In genomic region chr17:50414808-50415207, GRCh38 we compare ENCODE assay signal across 23 cellular contexts. TPM values are rescaled to one million over a fixed set of nuclear protein-coding genes. Genes with fewer than 3 reads are reported as not detected.
DNase-seq lines count a peak whose midpoint lies in the region; ATAC-seq, FAIRE-seq and TF ChIP-seq lines count a peak whose summit lies in the region.
"Had no signal": no experiment of that assay in that cellular context is flagged by ENCODE, and none has a peak within 500 bp of the region (broad histone marks: within the 10 kb centered on the region; RNA-seq: fewer than 3 reads in every experiment).

No MANE protein-coding gene starts in this region.

- H3K27ac Mint-ChIP-seq in HFFc6: peak overlapping the region; percentile 10; the same call in 1 of the 2 replicates
- H3K27ac Mint-ChIP-seq: CD14-positive monocyte; CD4-positive, alpha-beta memory T cell had no signal

- POLR2A ChIA-PET in HepG2 (lab: Yijun Ruan, JAX): no interaction called here

- no peak for ATAC-seq in HepG2

- TF ChIP-seq EP300 in HepG2 (IDR thresholded peaks at IDR 0.05; ENCODE audit: low read depth in 2 of 2, low read length in 2 of 2) (no peak), HepG2 (CRISPR knock-in tag; IDR thresholded peaks at IDR 0.05; ENCODE audit: borderline replicate concordance) (no peak)

- H3K36me3 Mint-ChIP-seq in HFFc6 (ENCODE audit: low read depth): no peaks in the 10 kb centered on the region
- H3K36me3 Mint-ChIP-seq: CD14-positive monocyte; CD4-positive, alpha-beta memory T cell had no signal

- no peaks in the 10 kb centered on the region for H3K79me2 ChIP-seq in HepG2 (ENCODE audit: insufficient read depth, low read length)

- H3K9ac ChIP-seq in HepG2 (ENCODE audit: insufficient read depth, low read depth, low read length): no peak overlapping the region
- H3K9ac ChIP-seq: BLaER1 had no signal

- no peak overlapping the region for H2AFZ ChIP-seq in HepG2 (ENCODE audit: low read length)

- no peak for TF ChIP-seq POLR2A in HepG2 (IDR thresholded peaks at IDR 0.05; ENCODE audit: insufficient read depth in 1 of 2, low read depth in 2 of 2, low read length in 2 of 2)

- no peaks in the 10 kb centered on the region for H4K20me1 ChIP-seq in HepG2 (ENCODE audit: insufficient read depth, low read length)
- H4K20me1 ChIP-seq: BLaER1 had no signal

- H3K9me3 ChIP-seq in HepG2 (ENCODE audit: low read length): no peaks in the 10 kb centered on the region
- H3K9me3 ChIP-seq: HAP-1 had no signal

- H3K36me3 ChIP-seq in brain microvascular endothelial cell (replicated peaks): no peaks in the 10 kb centered on the region
- H3K36me3 ChIP-seq in HepG2 (replicated peaks in 1 of 2; ENCODE audit: control insufficient read depth in 1 of 2, insufficient read depth in 2 of 2, low read length in 2 of 2): no peaks in the 10 kb centered on the region
- H3K36me3 ChIP-seq: BLaER1, HAP-1 had no signal

- H3K4me3 ChIP-seq in brain microvascular endothelial cell (ENCODE audit: low read depth, low read length) (no peak overlapping the region), HepG2 (replicated peaks in 1 of 3; ENCODE audit: insufficient read depth in 1 of 3, low read depth in 2 of 3, low read length in 3 of 3) (no peak overlapping the region)
- H3K4me3 ChIP-seq: BLaER1, HAP-1 had no signal

- DNase-seq in EL: peak; percentile 27
- no peak for DNase-seq in HFFc6
- DNase-seq in brain microvascular endothelial cell: peak; percentile 25
- DNase-seq in iris pigment epithelial cell (ENCODE audit: low read depth): peak; percentile 64
- no peak for DNase-seq in HepG2 (ENCODE audit: low spot score)
- DNase-seq in SW480 (ENCODE audit: low spot score): no peak
- no peak for DNase-seq in activated T-cell treated with anti-CD3 and anti-CD28 coated beads, Interleukin-2, amount 50 U/mL, for 48 hours
- no peak for DNase-seq in cerebellar cortex (ENCODE audit: low spot score)
- DNase-seq: 8988T; CD4-positive, alpha-beta memory T cell; DMS153; DMS79 had no signal

- H3K27me3 ChIP-seq in brain microvascular endothelial cell (replicated peaks) (no peaks in the 10 kb centered on the region), HepG2 (ENCODE audit: control insufficient read depth in 1 of 2, insufficient read depth in 2 of 2, low read length in 2 of 2) (no peaks in the 10 kb centered on the region)
- H3K27me3 ChIP-seq: BLaER1 had no signal

- H3K4me3 Mint-ChIP-seq in HFFc6: no peak overlapping the region
- H3K4me3 Mint-ChIP-seq: CD14-positive monocyte; CD4-positive, alpha-beta memory T cell had no signal

- intact Hi-C loops in HepG2 (cut with micrococcal nuclease; ENCODE audit: unreplicated experiment): no loop called here

- H3K4me2 ChIP-seq in HepG2 (ENCODE audit: low read depth, low read length): no peak overlapping the region
- H3K4me2 ChIP-seq: BLaER1 had no signal

- peaks cover 2% of the 10 kb centered on the region for H3K27me3 Mint-ChIP-seq in HFFc6 (ENCODE audit: insufficient read depth)

- no TSS peak for BruUV-seq in HepG2 (replicated peaks; lab: Mats Ljungman, UMichigan)

- CTCF ChIA-PET in HepG2 (lab: Yijun Ruan, JAX; ENCODE audit: low intra/inter-chr PET ratio, low total read pairs): no interaction called here

- 43% methylated on average over 3 of the region's 3 CpGs for WGBS in HepG2 (ENCODE audit: low lambda C conversion rate)

- peaks cover 14% of the 10 kb centered on the region for H3K4me1 Mint-ChIP-seq in HFFc6 (ENCODE audit: low read depth)

- H3K4me1 ChIP-seq in HepG2 (ENCODE audit: insufficient read depth, low read length): peaks cover 10% of the 10 kb centered on the region
- H3K4me1 ChIP-seq: BLaER1, HAP-1 had no signal

- FAIRE-seq in HepG2 (lab: Jason Lieb, UNC): no peak
- FAIRE-seq: G401.6, GM12891, GM19239, HTR-8/SVneo had no signal

- H3K27ac ChIP-seq in brain microvascular endothelial cell (no peak overlapping the region), HepG2 (ENCODE audit: extremely low read length, insufficient read depth, low read length) (no peak overlapping the region)
- H3K27ac ChIP-seq: BLaER1 had no signal

- no peak for TF ChIP-seq RAD21 in HepG2 (CRISPR knock-in tag; IDR thresholded peaks at IDR 0.05)

- TF ChIP-seq CTCF in HFFc6 (IDR thresholded peaks at IDR 0.05) (no peak), brain microvascular endothelial cell (IDR thresholded peaks at IDR 0.05; ENCODE audit: low read depth, low read length, missing control alignments) (no peak), HepG2 (CRISPR knock-in tag; IDR thresholded peaks at IDR 0.05) (no peak)

- no peaks in the 10 kb centered on the region for H3K9me3 Mint-ChIP-seq in HFFc6

- in situ Hi-C loops in brain microvascular endothelial cell (cut with HindIII; ENCODE audit: low pct_ligation_motif_present, low sequenced_read_pairs): no loop called here
- in situ Hi-C loops in HepG2 (cut with HindIII; ENCODE audit: extremely low pct_ligation_motif_present, low pct_unique_long_range_greater_than_20kb): no loop called here

RNA-seq across cellular contexts. Expression of gene ACSF2, which starts 11.2 kb away (rescaled TPM):
- 10 to 100 TPM; 15.3 to 23.3 (median 17.5) TPM for total RNA-seq in HFFc6 (2021; fragmentation: NEBNext Ultra II Directional; extraction: Animal tissue kit (Norgen Biotek cat#: 25700))
- total RNA-seq in HepG2 (2016; rRNA removed; fragmentation: Illumina TruSeq; extraction: Trizol): 32.0 and 87.3 TPM in 2 replicates
- total RNA-seq in HepG2 (2016; cell fraction: cytosol; rRNA removed; fragmentation: Illumina TruSeq; extraction: Trizol; ENCODE audit: low read depth): 20.7 and 23.9 TPM in 2 replicates
- total RNA-seq in HepG2 (2016; cell fraction: insoluble cytoplasmic fraction; rRNA removed; fragmentation: Illumina TruSeq; extraction: Trizol): 26.9 and 94.3 TPM in 2 replicates
- total RNA-seq in HepG2 (2016; cell fraction: membrane; rRNA removed; fragmentation: Illumina TruSeq; extraction: Trizol): 19.8 and 21.0 TPM in 2 replicates
- 90.8 and 95.0 TPM in 2 replicates for total RNA-seq in HepG2 (2016; cell fraction: nucleus; rRNA removed; fragmentation: Illumina TruSeq; extraction: Trizol)
- polyA plus RNA-seq in HepG2 (2011; rRNA removed): 109 and 117 TPM in 2 replicates
- 68.6 and 80.4 TPM in 2 replicates for polyA plus RNA-seq in HepG2 (2011; cell fraction: cytosol; rRNA removed)
- polyA plus RNA-seq in HepG2 (2011; cell fraction: nucleus; rRNA removed): 334 and 438 TPM in 2 replicates
- polyA plus RNA-seq in HepG2 (2012): 79.7 and 97.7 TPM in 2 replicates
- polyA plus RNA-seq in HepG2 (2016; cell fraction: cytosol; fragmentation: Illumina TruSeq; extraction: Trizol; ENCODE audit: low read depth): 8.6 and 9.0 TPM in 2 replicates
- 26.3 and 30.3 TPM in 2 replicates for polyA plus RNA-seq in HepG2 (2016; cell fraction: insoluble cytoplasmic fraction; fragmentation: Illumina TruSeq; extraction: Trizol; ENCODE audit: low read depth)
- 13.4 and 14.3 TPM in 2 replicates for polyA plus RNA-seq in HepG2 (2016; cell fraction: membrane; fragmentation: Illumina TruSeq; extraction: Trizol; ENCODE audit: low read depth)
- 198 and 222 TPM in 2 replicates for polyA plus RNA-seq in HepG2 (2016; cell fraction: nucleus; fragmentation: Illumina TruSeq; extraction: Trizol; ENCODE audit: insufficient read depth, low read depth)
- polyA minus RNA-seq in HepG2 (2011; rRNA and poly(A)+ RNA removed; ENCODE audit: low replicate concordance): 87.1 and 260 TPM in 2 replicates
- polyA minus RNA-seq in HepG2 (2011; cell fraction: cytosol; rRNA and poly(A)+ RNA removed): 32.1 and 36.7 TPM in 2 replicates
- 111 and 114 TPM in 2 replicates for polyA minus RNA-seq in HepG2 (2011; cell fraction: nucleus; rRNA and poly(A)+ RNA removed)

RNA-seq across cellular contexts. Expression of gene LRRC59, which starts 17.5 kb away (rescaled TPM):
- 100 to 1,000 TPM; 214 to 272 (median 261) TPM for total RNA-seq in HFFc6 (2021; fragmentation: NEBNext Ultra II Directional; extraction: Animal tissue kit (Norgen Biotek cat#: 25700))
- total RNA-seq in HepG2 (2016; rRNA removed; fragmentation: Illumina TruSeq; extraction: Trizol): 222 and 239 TPM in 2 replicates
- 75.0 and 83.4 TPM in 2 replicates for total RNA-seq in HepG2 (2016; cell fraction: cytosol; rRNA removed; fragmentation: Illumina TruSeq; extraction: Trizol; ENCODE audit: low read depth)
- total RNA-seq in HepG2 (2016; cell fraction: insoluble cytoplasmic fraction; rRNA removed; fragmentation: Illumina TruSeq; extraction: Trizol): 213 and 234 TPM in 2 replicates
- 172 and 182 TPM in 2 replicates for total RNA-seq in HepG2 (2016; cell fraction: membrane; rRNA removed; fragmentation: Illumina TruSeq; extraction: Trizol)
- total RNA-seq in HepG2 (2016; cell fraction: nucleus; rRNA removed; fragmentation: Illumina TruSeq; extraction: Trizol): 115 and 124 TPM in 2 replicates
- 87.3 and 93.2 TPM in 2 replicates for polyA plus RNA-seq in HepG2 (2011; rRNA removed)
- polyA plus RNA-seq in HepG2 (2011; cell fraction: cytosol; rRNA removed): 57.2 and 66.4 TPM in 2 replicates
- 50.6 and 58.7 TPM in 2 replicates for polyA plus RNA-seq in HepG2 (2011; cell fraction: nucleus; rRNA removed)
- polyA plus RNA-seq in HepG2 (2012): 90.0 and 114 TPM in 2 replicates
- polyA plus RNA-seq in HepG2 (2016; cell fraction: cytosol; fragmentation: Illumina TruSeq; extraction: Trizol; ENCODE audit: low read depth): 59.8 and 73.7 TPM in 2 replicates
- 202 and 242 TPM in 2 replicates for polyA plus RNA-seq in HepG2 (2016; cell fraction: insoluble cytoplasmic fraction; fragmentation: Illumina TruSeq; extraction: Trizol; ENCODE audit: low read depth)
- 104 and 113 TPM in 2 replicates for polyA plus RNA-seq in HepG2 (2016; cell fraction: membrane; fragmentation: Illumina TruSeq; extraction: Trizol; ENCODE audit: low read depth)
- polyA plus RNA-seq in HepG2 (2016; cell fraction: nucleus; fragmentation: Illumina TruSeq; extraction: Trizol; ENCODE audit: insufficient read depth, low read depth): 152 and 155 TPM in 2 replicates
- 159 and 165 TPM in 2 replicates for polyA minus RNA-seq in HepG2 (2011; rRNA and poly(A)+ RNA removed; ENCODE audit: low replicate concordance)
- 74.4 and 77.8 TPM in 2 replicates for polyA minus RNA-seq in HepG2 (2011; cell fraction: cytosol; rRNA and poly(A)+ RNA removed)
- polyA minus RNA-seq in HepG2 (2011; cell fraction: nucleus; rRNA and poly(A)+ RNA removed): 73.0 and 88.5 TPM in 2 replicates

RNA-seq across cellular contexts. Expression of gene EME1, which starts 41.8 kb away (rescaled TPM):
- total RNA-seq in HFFc6 (2021; fragmentation: NEBNext Ultra II Directional; extraction: Animal tissue kit (Norgen Biotek cat#: 25700)): 1 to 10 TPM; 3.3 to 7.7 (median 6.5) TPM
- total RNA-seq in HepG2 (2016; rRNA removed; fragmentation: Illumina TruSeq; extraction: Trizol): 17.3 and 24.6 TPM in 2 replicates
- total RNA-seq in HepG2 (2016; cell fraction: cytosol; rRNA removed; fragmentation: Illumina TruSeq; extraction: Trizol; ENCODE audit: low read depth): 6.4 and 7.4 TPM in 2 replicates
- total RNA-seq in HepG2 (2016; cell fraction: insoluble cytoplasmic fraction; rRNA removed; fragmentation: Illumina TruSeq; extraction: Trizol): 17.1 and 25.6 TPM in 2 replicates
- 7.7 and 8.9 TPM in 2 replicates for total RNA-seq in HepG2 (2016; cell fraction: membrane; rRNA removed; fragmentation: Illumina TruSeq; extraction: Trizol)
- total RNA-seq in HepG2 (2016; cell fraction: nucleus; rRNA removed; fragmentation: Illumina TruSeq; extraction: Trizol): 28.4 and 31.8 TPM in 2 replicates
- polyA plus RNA-seq in HepG2 (2011; rRNA removed): 13.4 and 20.7 TPM in 2 replicates
- 4.7 and 7.1 TPM in 2 replicates for polyA plus RNA-seq in HepG2 (2011; cell fraction: cytosol; rRNA removed)
- polyA plus RNA-seq in HepG2 (2011; cell fraction: nucleus; rRNA removed): 58.4 and 108 TPM in 2 replicates
- polyA plus RNA-seq in HepG2 (2012): 6.6 and 17.5 TPM in 2 replicates
- 1.3 and 1.6 TPM in 2 replicates for polyA plus RNA-seq in HepG2 (2016; cell fraction: cytosol; fragmentation: Illumina TruSeq; extraction: Trizol; ENCODE audit: low read depth)
- 13.3 and 16.0 TPM in 2 replicates for polyA plus RNA-seq in HepG2 (2016; cell fraction: insoluble cytoplasmic fraction; fragmentation: Illumina TruSeq; extraction: Trizol; ENCODE audit: low read depth)
- 2.3 and 3.2 TPM in 2 replicates for polyA plus RNA-seq in HepG2 (2016; cell fraction: membrane; fragmentation: Illumina TruSeq; extraction: Trizol; ENCODE audit: low read depth)
- polyA plus RNA-seq in HepG2 (2016; cell fraction: nucleus; fragmentation: Illumina TruSeq; extraction: Trizol; ENCODE audit: insufficient read depth, low read depth): 65.8 and 68.9 TPM in 2 replicates
- 6.9 and 17.6 TPM in 2 replicates for polyA minus RNA-seq in HepG2 (2011; rRNA and poly(A)+ RNA removed; ENCODE audit: low replicate concordance)
- 5.3 and 5.4 TPM in 2 replicates for polyA minus RNA-seq in HepG2 (2011; cell fraction: cytosol; rRNA and poly(A)+ RNA removed)
- 14.9 and 18.7 TPM in 2 replicates for polyA minus RNA-seq in HepG2 (2011; cell fraction: nucleus; rRNA and poly(A)+ RNA removed)

RNA-seq across cellular contexts. Expression of gene MRPL27, which starts 41.8 kb away (rescaled TPM):
- total RNA-seq in HFFc6 (2021; fragmentation: NEBNext Ultra II Directional; extraction: Animal tissue kit (Norgen Biotek cat#: 25700)): 10 to 100 TPM; 70.0 to 78.7 (median 75.0) TPM
- total RNA-seq in HepG2 (2016; rRNA removed; fragmentation: Illumina TruSeq; extraction: Trizol): 217 and 294 TPM in 2 replicates
- 159 and 163 TPM in 2 replicates for total RNA-seq in HepG2 (2016; cell fraction: cytosol; rRNA removed; fragmentation: Illumina TruSeq; extraction: Trizol; ENCODE audit: low read depth)
- total RNA-seq in HepG2 (2016; cell fraction: insoluble cytoplasmic fraction; rRNA removed; fragmentation: Illumina TruSeq; extraction: Trizol): 225 and 322 TPM in 2 replicates
- total RNA-seq in HepG2 (2016; cell fraction: membrane; rRNA removed; fragmentation: Illumina TruSeq; extraction: Trizol): 113 and 118 TPM in 2 replicates
- 94.1 and 102 TPM in 2 replicates for total RNA-seq in HepG2 (2016; cell fraction: nucleus; rRNA removed; fragmentation: Illumina TruSeq; extraction: Trizol)
- 131 and 137 TPM in 2 replicates for polyA plus RNA-seq in HepG2 (2011; rRNA removed)
- polyA plus RNA-seq in HepG2 (2011; cell fraction: cytosol; rRNA removed): 178 and 188 TPM in 2 replicates
- 65.8 and 77.3 TPM in 2 replicates for polyA plus RNA-seq in HepG2 (2011; cell fraction: nucleus; rRNA removed)
- 92.3 and 97.7 TPM in 2 replicates for polyA plus RNA-seq in HepG2 (2012)
- polyA plus RNA-seq in HepG2 (2016; cell fraction: cytosol; fragmentation: Illumina TruSeq; extraction: Trizol; ENCODE audit: low read depth): 113 and 115 TPM in 2 replicates
- polyA plus RNA-seq in HepG2 (2016; cell fraction: insoluble cytoplasmic fraction; fragmentation: Illumina TruSeq; extraction: Trizol; ENCODE audit: low read depth): 260 and 314 TPM in 2 replicates
- polyA plus RNA-seq in HepG2 (2016; cell fraction: membrane; fragmentation: Illumina TruSeq; extraction: Trizol; ENCODE audit: low read depth): 75.9 and 83.5 TPM in 2 replicates
- polyA plus RNA-seq in HepG2 (2016; cell fraction: nucleus; fragmentation: Illumina TruSeq; extraction: Trizol; ENCODE audit: insufficient read depth, low read depth): 124 and 142 TPM in 2 replicates
- polyA minus RNA-seq in HepG2 (2011; rRNA and poly(A)+ RNA removed; ENCODE audit: low replicate concordance): 68.9 and 78.1 TPM in 2 replicates
- 21.0 and 23.5 TPM in 2 replicates for polyA minus RNA-seq in HepG2 (2011; cell fraction: cytosol; rRNA and poly(A)+ RNA removed)
- 83.2 and 89.1 TPM in 2 replicates for polyA minus RNA-seq in HepG2 (2011; cell fraction: nucleus; rRNA and poly(A)+ RNA removed)

RNA-seq across cellular contexts. Expression of gene CHAD, which starts 53.9 kb away (rescaled TPM):
- total RNA-seq in HFFc6 (2021; fragmentation: NEBNext Ultra II Directional; extraction: Animal tissue kit (Norgen Biotek cat#: 25700)): not detected
- total RNA-seq in HepG2 (2016; rRNA removed; fragmentation: Illumina TruSeq; extraction: Trizol): not detected in 2 replicates
- not detected in 2 replicates for total RNA-seq in HepG2 (2016; cell fraction: cytosol; rRNA removed; fragmentation: Illumina TruSeq; extraction: Trizol; ENCODE audit: low read depth)
- total RNA-seq in HepG2 (2016; cell fraction: insoluble cytoplasmic fraction; rRNA removed; fragmentation: Illumina TruSeq; extraction: Trizol): 0.09 TPM in 1 of 2 replicates, not detected in the other
- total RNA-seq in HepG2 (2016; cell fraction: membrane; rRNA removed; fragmentation: Illumina TruSeq; extraction: Trizol): not detected in 2 replicates
- total RNA-seq in HepG2 (2016; cell fraction: nucleus; rRNA removed; fragmentation: Illumina TruSeq; extraction: Trizol): not detected in 2 replicates
- polyA plus RNA-seq in HepG2 (2011; rRNA removed): 1.4 and 2.2 TPM in 2 replicates
- 0.56 and 1.1 TPM in 2 replicates for polyA plus RNA-seq in HepG2 (2011; cell fraction: cytosol; rRNA removed)
- 7.9 and 10.0 TPM in 2 replicates for polyA plus RNA-seq in HepG2 (2011; cell fraction: nucleus; rRNA removed)
- 4.3 and 5.0 TPM in 2 replicates for polyA plus RNA-seq in HepG2 (2012)
- not detected in 2 replicates for polyA plus RNA-seq in HepG2 (2016; cell fraction: cytosol; fragmentation: Illumina TruSeq; extraction: Trizol; ENCODE audit: low read depth)
- polyA plus RNA-seq in HepG2 (2016; cell fraction: insoluble cytoplasmic fraction; fragmentation: Illumina TruSeq; extraction: Trizol; ENCODE audit: low read depth): not detected in 2 replicates
- not detected in 2 replicates for polyA plus RNA-seq in HepG2 (2016; cell fraction: membrane; fragmentation: Illumina TruSeq; extraction: Trizol; ENCODE audit: low read depth)
- polyA plus RNA-seq in HepG2 (2016; cell fraction: nucleus; fragmentation: Illumina TruSeq; extraction: Trizol; ENCODE audit: insufficient read depth, low read depth): 1.1 TPM in 1 of 2 replicates, not detected in the other
- 0.07 and 1.3 TPM in 2 replicates for polyA minus RNA-seq in HepG2 (2011; rRNA and poly(A)+ RNA removed; ENCODE audit: low replicate concordance)
- polyA minus RNA-seq in HepG2 (2011; cell fraction: cytosol; rRNA and poly(A)+ RNA removed): not detected in 2 replicates
- 0.64 and 0.87 TPM in 2 replicates for polyA minus RNA-seq in HepG2 (2011; cell fraction: nucleus; rRNA and poly(A)+ RNA removed)
- total RNA-seq: A673; CD4-positive, alpha-beta memory T cell; Daoy; H4 had no signal
- polyA plus RNA-seq: AG04450, CD14-positive monocyte had no signal

Comparison
In these comparisons a context has a peak if more than half of its experiments do, and no peak if none do; other contexts are left out.
1. DNase-seq: peak in EL (single experiment), brain microvascular endothelial cell (single experiment) and iris pigment epithelial cell (single experiment); none in HFFc6 (single experiment), HepG2 (single experiment), SW480 (single experiment), activated T-cell treated with anti-CD3 and anti-CD28 coated beads, Interleukin-2, amount 50 U/mL, for 48 hours (0 of 2) and cerebellar cortex (single experiment).